12 cellular contexts compared by ENCODE assay signal in genomic region chr20:21529863-21530262, GRCh38. TPM values are rescaled to one million over a fixed set of nuclear protein-coding genes. Genes with fewer than 3 reads are reported as not detected.
DNase-seq lines count a peak whose midpoint lies in the region; ATAC-seq and TF ChIP-seq lines count a peak whose summit lies in the region.
"Had no signal": no experiment of that assay in that cellular context is flagged by ENCODE, and none has a peak within 500 bp of the region (broad histone marks: within the 10 kb centered on the region; RNA-seq: fewer than 3 reads in every experiment).

No MANE protein-coding gene starts in this region.

- no peaks in the 10 kb centered on the region for H3K36me3 ChIP-seq in testis (ENCODE audit: low read depth, missing control alignments)
- no peaks in the 10 kb centered on the region for H3K36me3 ChIP-seq in left lung
- H3K36me3 ChIP-seq: cardiac muscle cell had no signal

- H3K27me3 Mint-ChIP-seq in activated T-helper 17 cell treated with anti-CD3 and anti-CD28 coated beads, Interleukin-2, amount 50 U/mL, for 72 hours = peaks cover 46% of the 10 kb centered on the region

- H3K27ac ChIP-seq in testis (no peak overlapping the region), left lung (no peak overlapping the region)
- H3K27ac ChIP-seq: cardiac muscle cell had no signal

- H3K27ac Mint-ChIP-seq in activated T-helper 17 cell treated with anti-CD3 and anti-CD28 coated beads, Interleukin-2, amount 50 U/mL, for 72 hours = no peak overlapping the region

- intact Hi-C loops in testis (cut with DNase I; ENCODE audit: low total_unique reads) = no loop called here
- intact Hi-C loops in left lung (cut with DNase I) = no loop called here

- H3K4me3 Mint-ChIP-seq in activated T-helper 17 cell treated with anti-CD3 and anti-CD28 coated beads, Interleukin-2, amount 50 U/mL, for 72 hours = no peak overlapping the region

- H3K4me1 ChIP-seq in testis (no peaks in the 10 kb centered on the region), left lung (no peaks in the 10 kb centered on the region)

- peak; percentile 38 for DNase-seq in ELR (ENCODE audit: low read depth)
- DNase-seq in Kasumi-1 (lab: John Stamatoyannopoulos, UW) = peak; percentile 2 to 5
- peak; percentile 40 for DNase-seq in midbrain (lab: John Stamatoyannopoulos, UW)
- DNase-seq in testis = no peak
- DNase-seq in left lung = no peak
- DNase-seq in erythroblast (lab: John Stamatoyannopoulos, UW) = no peak
- no peak for DNase-seq in HK-2 (ENCODE audit: unreplicated experiment)
- DNase-seq: activated CD4-positive, alpha-beta T cell treated with anti-CD3 and anti-CD28 coated beads, Interleukin-2, amount 50 U/mL, for 4 hours; NCI-H446 had no signal

- no peaks in the 10 kb centered on the region for H3K4me1 Mint-ChIP-seq in activated T-helper 17 cell treated with anti-CD3 and anti-CD28 coated beads, Interleukin-2, amount 50 U/mL, for 72 hours

- TF ChIP-seq POLR2A in testis (IDR thresholded peaks at IDR 0.05) (no peak), erythroblast (IDR thresholded peaks at IDR 0.05; ENCODE audit: low read length) (no peak)

- no peaks in the 10 kb centered on the region for H3K9me3 Mint-ChIP-seq in activated T-helper 17 cell treated with anti-CD3 and anti-CD28 coated beads, Interleukin-2, amount 50 U/mL, for 72 hours

- H3K36me3 Mint-ChIP-seq in activated T-helper 17 cell treated with anti-CD3 and anti-CD28 coated beads, Interleukin-2, amount 50 U/mL, for 72 hours (ENCODE audit: low read depth) = no peaks in the 10 kb centered on the region

- no peaks in the 10 kb centered on the region for H3K9me3 ChIP-seq in testis
- no peaks in the 10 kb centered on the region for H3K9me3 ChIP-seq in left lung

- peak; percentile 19 for ATAC-seq in activated T-helper 17 cell treated with anti-CD3 and anti-CD28 coated beads, Interleukin-2, amount 50 U/mL, for 72 hours (replicated peaks)
- ATAC-seq in left lung = no peak
- ATAC-seq: sciatic nerve had no signal

- no peaks in the 10 kb centered on the region for H3K27me3 ChIP-seq in testis
- H3K27me3 ChIP-seq in left lung = peaks cover 26 to 94% of the 10 kb centered on the region in 2 donors

- H3K4me3 ChIP-seq in testis (no peak overlapping the region), left lung (no peak overlapping the region)
- H3K4me3 ChIP-seq: cardiac muscle cell had no signal

- TF ChIP-seq CTCF in testis (IDR thresholded peaks at IDR 0.05) (no peak), left lung (IDR thresholded peaks at IDR 0.05) (no peak)

- 54 to 63% methylated on average over 6 of the region's 6 CpGs for WGBS in testis, 2 donors

RNA-seq across cellular contexts. Expression of gene NKX2-2, which starts 16.0 kb away (rescaled TPM):
- not detected for total RNA-seq in activated T-helper 17 cell treated with anti-CD3 and anti-CD28 coated beads, Interleukin-2, amount 50 U/mL, for 72 hours
- total RNA-seq in testis (under 1 TPM in 1 of 2 donors, not detected in 1; 0.16 TPM), left lung (not detected)
- not detected for polyA plus RNA-seq in testis (ENCODE audit: insufficient read depth, low read depth, low replicate concordance)
- total RNA-seq: cardiac muscle cell, sciatic nerve had no signal
- polyA plus RNA-seq: cardiac muscle cell had no signal

Comparison
In these comparisons a context has a peak if more than half of its experiments do, and no peak if none do; other contexts are left out.
1. DNase-seq: peak in ELR (single experiment), Kasumi-1 (2 of 2) and midbrain (single experiment); none in testis (single experiment), left lung (0 of 2), erythroblast (0 of 2) and HK-2 (single experiment).